Comparison of ENCODE assay signal across 20 cellular contexts in genomic region chr6:157438611-157439109, GRCh38. TPM values are rescaled to one million over a fixed set of nuclear protein-coding genes. Genes with fewer than 3 reads are reported as not detected.
A peak's percentile ranks its signal among the peaks of the same experiment; 100 is the strongest.
DNase-seq lines count a peak whose midpoint lies in the region; ATAC-seq, FAIRE-seq and TF ChIP-seq lines count a peak whose summit lies in the region.
"Had no signal": no experiment of that assay in that cellular context is flagged by ENCODE, and none has a peak within 500 bp of the region (broad histone marks: within the 10 kb centered on the region; RNA-seq: fewer than 3 reads in every experiment).

No MANE protein-coding gene starts in this region.

- H3K27me3 ChIP-seq in endothelial cell of umbilical vein (ENCODE audit: control insufficient read depth in 2 of 2, insufficient read depth in 2 of 2, low read length in 2 of 2) (no peaks in the 10 kb centered on the region), right lobe of liver (no peaks in the 10 kb centered on the region), transverse colon (no peaks in the 10 kb centered on the region)
- H3K27me3 ChIP-seq: cardiac muscle cell, hepatocyte had no signal

- intact Hi-C loops in endothelial cell of umbilical vein (cut with micrococcal nuclease) = no loop called here
- intact Hi-C loops in right lobe of liver (cut with DNase I) = no loop called here
- intact Hi-C loops in transverse colon (cut with DNase I; ENCODE audit: low total_unique reads) = no loop called here

- dilution Hi-C loops in endothelial cell of umbilical vein (cut with MboI; ENCODE audit: extremely low pct_ligation_motif_present, low sequenced_read_pairs) = no loop called here

- TF ChIP-seq CTCF in endothelial cell of umbilical vein (IDR thresholded peaks at IDR 0.05; ENCODE audit: extremely low read depth in 1 of 2, insufficient read depth in 1 of 2, low read depth in 1 of 2, low read length in 2 of 2) (no peak), right lobe of liver (IDR thresholded peaks at IDR 0.05) (no peak), transverse colon (IDR thresholded peaks at IDR 0.05) (no peak)

- peak overlapping the region; percentile 10 for H3K9ac ChIP-seq in endothelial cell of umbilical vein (replicated peaks; ENCODE audit: extremely low read depth, insufficient read depth, low read length)

- no peak for TF ChIP-seq EP300 in transverse colon (IDR thresholded peaks at IDR 0.05; ENCODE audit: low read depth)

- H3K4me3 ChIP-seq in endothelial cell of umbilical vein (replicated peaks in 1 of 3; ENCODE audit: insufficient read depth in 1 of 3, low read depth in 1 of 3, low read length in 3 of 3) = no peak overlapping the region
- H3K4me3 ChIP-seq in right lobe of liver = no peak overlapping the region
- no peak overlapping the region for H3K4me3 ChIP-seq in transverse colon
- H3K4me3 ChIP-seq: cardiac muscle cell, hepatocyte had no signal

- H3K27ac ChIP-seq in endothelial cell of umbilical vein (ENCODE audit: insufficient read depth, low read depth, low read length) (peak overlapping the region; percentile 30), right lobe of liver (peak overlapping the region; percentile 10 to 18 (median 17)), transverse colon (peak overlapping the region in 3 of 4 donors; percentile 1 to 32 (median 22))
- H3K27ac ChIP-seq: C4-2B, cardiac muscle cell, hepatocyte had no signal

- in situ Hi-C loops in transverse colon (cut with MboI; ENCODE audit: low pct_ligation_motif_present in 1 of 4, low pct_unique_long_range_greater_than_20kb in 1 of 4, low sequenced_read_pairs in 3 of 4) = no loop called here

- CTCF ChIA-PET in endothelial cell of umbilical vein (lab: Charles Lee) = no interaction called here

- peak; percentile 66 for DNase-seq in MV-4-11 (lab: John Stamatoyannopoulos, UW)
- DNase-seq in endothelial cell of umbilical vein (ENCODE audit: low read depth, low spot score) = peak; percentile 70
- no peak for DNase-seq in right lobe of liver
- no peak for DNase-seq in transverse colon
- DNase-seq in inferior parietal cortex (ENCODE audit: extremely low spot score) = no peak
- no peak for DNase-seq in NCI-H526 treated with DMSO at 0.1 percent for 48 hours (lab: John Stamatoyannopoulos, UW)
- DNase-seq: activated CD4-positive, CD25-positive, alpha-beta regulatory T cell treated with anti-CD3 and anti-CD28 coated beads, Interleukin-2, amount 50 U/mL, for 72 hours; activated CD8-positive, alpha-beta memory T cell treated with anti-CD3 and anti-CD28 coated beads, Interleukin-2, amount 50 U/mL, for 4 hours; activated naive CD4-positive, alpha-beta T cell treated with anti-CD3 and anti-CD28 coated beads for 36 hours; DMS79 treated with DMSO at 0.1 percent for 48 hours; left colon; NCI-H1092; NCI-H2171 treated with DMSO at 0.1 percent for 48 hours; NK-92 treated with Interleukin-12 subunit alpha and Interleukin-12 subunit beta, amount 100 ng/mL, for 24 hours; stimulated activated CD4-positive, alpha-beta T cell treated with anti-CD3 and anti-CD28 coated beads, Interleukin-2, amount 100 ng/mL, for 24 hours had no signal

- no peaks in the 10 kb centered on the region for H3K9me1 ChIP-seq in endothelial cell of umbilical vein (replicated peaks; ENCODE audit: control insufficient read depth, extremely low read depth, insufficient read depth, low read length)

- peak overlapping the region; percentile 5 for H3K4me2 ChIP-seq in endothelial cell of umbilical vein (ENCODE audit: insufficient read depth, low read length)
- H3K4me2 ChIP-seq: hepatocyte had no signal

- H3K9me3 ChIP-seq in endothelial cell of umbilical vein (replicated peaks; ENCODE audit: control insufficient read depth, insufficient read depth, low read length) = no peaks in the 10 kb centered on the region
- H3K9me3 ChIP-seq in right lobe of liver = no peaks in the 10 kb centered on the region
- no peaks in the 10 kb centered on the region for H3K9me3 ChIP-seq in transverse colon

- BruUV-seq in endothelial cell of umbilical vein (replicated peaks; lab: Mats Ljungman, UMichigan) = no TSS peak

- TF ChIP-seq POLR2A in endothelial cell of umbilical vein (IDR thresholded peaks at IDR 0.05; ENCODE audit: low read depth, low read length) = no peak
- TF ChIP-seq POLR2A in right lobe of liver (IDR thresholded peaks at IDR 0.05) = no peak
- no peak for TF ChIP-seq POLR2A in transverse colon (IDR thresholded peaks at IDR 0.05)

- ATAC-seq in right lobe of liver = peak; percentile 47 to 65 (median 55)
- ATAC-seq in GM18873 (IDR thresholded peaks at IDR 0.05; ENCODE audit: low FRiP score, unreplicated experiment) = no peak
- ATAC-seq: left colon; natural killer cell treated with Interleukin-12 subunit alpha and Interleukin-12 subunit beta and Interleukin-15 and Interleukin-18, amount 100 ng/mL, for 72 hours had no signal

- H3K4me1 ChIP-seq in endothelial cell of umbilical vein (ENCODE audit: control insufficient read depth, extremely low read depth, insufficient read depth, low read length) (peaks cover 10% of the 10 kb centered on the region), right lobe of liver (peaks cover 0 to 28% (median 14%) of the 10 kb centered on the region in 4 donors), transverse colon (peaks cover 5 to 26% (median 8%) of the 10 kb centered on the region in 4 donors)

- H4K20me1 ChIP-seq in endothelial cell of umbilical vein (replicated peaks; ENCODE audit: control insufficient read depth, extremely low read depth, insufficient read depth, low read length) = no peaks in the 10 kb centered on the region

- no peaks in the 10 kb centered on the region for H3K79me2 ChIP-seq in endothelial cell of umbilical vein (ENCODE audit: control insufficient read depth, insufficient read depth, low read length)

- peak; percentile 82 for FAIRE-seq in endothelial cell of umbilical vein (lab: Jason Lieb, UNC)

- POLR2A ChIA-PET in endothelial cell of umbilical vein (lab: Charles Lee) = no interaction called here

- 38% methylated on average over 6 of the region's 6 CpGs for WGBS in right lobe of liver (ENCODE audit: insufficient coverage, low coverage, low lambda C conversion rate, missing lambda C conversion rate)
- WGBS in transverse colon (ENCODE audit: low coverage in 1 of 2), 2 donors = 65 to 78% methylated on average over 4 to 6 of the region's 6 CpGs

- no peak overlapping the region for H2AFZ ChIP-seq in endothelial cell of umbilical vein (ENCODE audit: low read depth, low read length)
- H2AFZ ChIP-seq: hepatocyte had no signal

- no peaks in the 10 kb centered on the region for H3K36me3 ChIP-seq in endothelial cell of umbilical vein (ENCODE audit: control insufficient read depth in 2 of 2, extremely low read depth in 1 of 2, insufficient read depth in 2 of 2, low read length in 2 of 2)
- no peaks in the 10 kb centered on the region for H3K36me3 ChIP-seq in right lobe of liver
- H3K36me3 ChIP-seq in transverse colon = no peaks in the 10 kb centered on the region
- H3K36me3 ChIP-seq: cardiac muscle cell had no signal

TF ChIP-seq in endothelial cell of umbilical vein, 7 proteins besides CTCF, POLR2A, EP300 and RAD21:
- no peak for TF ChIP-seq EZH2 (IDR thresholded peaks at IDR 0.05; ENCODE audit: borderline replicate concordance, low read depth, low read length, severe bottlenecking)
- no peak for TF ChIP-seq JUN (IDR thresholded peaks at IDR 0.05; ENCODE audit: borderline replicate concordance, insufficient read depth, insufficient read length, low read depth)
- TF ChIP-seq POLR2AphosphoS5 (IDR thresholded peaks at IDR 0.05; ENCODE audit: insufficient read depth, low read depth, low read length) = no peak
- no peak for TF ChIP-seq FOS (IDR thresholded peaks at IDR 0.05; ENCODE audit: borderline replicate concordance, insufficient read depth, low read length)
- no peak for TF ChIP-seq MAX (IDR thresholded peaks at IDR 0.05; ENCODE audit: insufficient read depth, insufficient read length)
- no peak for TF ChIP-seq GATA2 (IDR thresholded peaks at IDR 0.05; ENCODE audit: insufficient read depth, insufficient read length, low read depth, low read length)
- no peak for TF ChIP-seq MYC (IDR thresholded peaks at IDR 0.05; ENCODE audit: low read depth, low read length)
TF ChIP-seq in endothelial cell of umbilical vein: peak in this region for 0.

RNA-seq across cellular contexts. Expression of gene ZDHHC14, which starts 57.7 kb away (rescaled TPM):
- total RNA-seq in endothelial cell of umbilical vein (23.0 and 23.6 TPM in 2 replicates), right lobe of liver (10 to 100 TPM in 4 of 6 experiments, 1 to 10 TPM in 2; 7.3 to 13.0 (median 10.3) TPM), transverse colon (10 to 100 TPM; 10.2 to 16.5 (median 12.5) TPM)
- polyA plus RNA-seq in endothelial cell of umbilical vein = 25.6 and 31.8 TPM in 2 replicates
- polyA plus RNA-seq in endothelial cell of umbilical vein (2011; cell fraction: cytosol; rRNA removed) = 9.7 and 13.7 TPM in 2 replicates
- 19.8 and 21.3 TPM in 2 replicates for polyA plus RNA-seq in endothelial cell of umbilical vein (2011; cell fraction: nucleus; rRNA removed)
- 14.4 and 16.6 TPM in 2 replicates for polyA plus RNA-seq in endothelial cell of umbilical vein (2012)
- 18.6 and 24.5 TPM in 2 replicates for polyA minus RNA-seq in endothelial cell of umbilical vein
- 3.3 TPM for polyA minus RNA-seq in endothelial cell of umbilical vein (2011; cell fraction: cytosol; rRNA and poly(A)+ RNA removed)
- polyA minus RNA-seq in endothelial cell of umbilical vein (2011; cell fraction: nucleus; rRNA and poly(A)+ RNA removed) = 22.9 and 24.9 TPM in 2 replicates

Comparison
In these comparisons a context has a peak if more than half of its experiments do, and no peak if none do; other contexts are left out.
1. DNase-seq: peak in MV-4-11 (single experiment) and endothelial cell of umbilical vein (single experiment); none in right lobe of liver (0 of 3), transverse colon (single experiment), inferior parietal cortex (single experiment) and NCI-H526 treated with DMSO at 0.1 percent for 48 hours (single experiment).
2. Peak in every context shown above with its lines, with median percentiles within 50 percentile points of each other: H3K27ac ChIP-seq.